In the genomic region with DNA sequence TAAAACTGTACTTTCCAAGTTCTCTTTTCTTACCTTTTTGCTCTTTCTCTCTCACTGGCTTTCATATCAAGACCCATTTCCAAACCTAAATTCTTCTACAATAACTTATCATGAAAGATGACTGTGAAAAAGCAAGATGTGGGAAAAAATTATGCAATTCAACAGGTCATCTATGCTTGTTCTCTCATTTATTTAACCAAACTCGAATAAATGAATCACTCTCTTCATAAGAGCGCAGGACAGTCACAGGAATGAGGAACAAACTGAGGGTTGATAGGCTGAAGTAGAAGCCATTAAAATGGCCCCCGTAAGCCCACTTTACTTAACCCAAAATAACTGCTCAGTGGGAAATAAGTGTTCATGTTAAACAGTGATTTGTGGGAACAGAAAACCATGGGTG, we compare ENCODE assay signal across 24 cellular contexts.
"Had no signal": no experiment of that assay in that cellular context is flagged by ENCODE, and none has a peak within 500 bp of the region (broad histone marks: within the 10 kb centered on the region; RNA-seq: fewer than 3 reads in every experiment).

No MANE protein-coding gene starts in this region.

- H3K79me2 ChIP-seq: parathyroid adenoma had no signal

- H3K9ac ChIP-seq: neural progenitor cell, parathyroid adenoma had no signal

- H3K4me1 Mint-ChIP-seq: activated naive CD8-positive, alpha-beta T cell treated with anti-CD3 and anti-CD28 coated beads for 36 hours; naive thymus-derived CD4-positive, alpha-beta T cell; neural progenitor cell; stimulated activated naive B cell treated with anti-CD40 and anti-IgM and Interleukin-4, amounts not matched to agents 10 μg/mL and 1 μg/mL and 100 μg/mL, for 72 hours had no signal

- H3K9me3 ChIP-seq: gastrocnemius medialis, psoas muscle, tibial nerve had no signal

- H3K27me3 Mint-ChIP-seq: activated naive CD8-positive, alpha-beta T cell treated with anti-CD3 and anti-CD28 coated beads for 36 hours; naive thymus-derived CD4-positive, alpha-beta T cell; stimulated activated naive B cell treated with anti-CD40 and anti-IgM and Interleukin-4, amounts not matched to agents 10 μg/mL and 1 μg/mL and 100 μg/mL, for 72 hours had no signal

- H2AFZ ChIP-seq: neural progenitor cell, parathyroid adenoma had no signal

- H3K4me3 Mint-ChIP-seq: activated naive CD4-positive, alpha-beta T cell treated with anti-CD3 and anti-CD28 coated beads for 36 hours; activated naive CD8-positive, alpha-beta T cell treated with anti-CD3 and anti-CD28 coated beads for 36 hours; activated T-helper 1 cell treated with anti-CD3 and anti-CD28 coated beads, Interleukin-12 subunit alpha, Interleukin-12 subunit beta, Interleukin-2, Interleukin-4 antibody, amounts not matched to agents 30 ng/mL and 10 ng/mL and 1 ng/mL, durations not matched to agents 14 hours and 24 hours and 36 hours; naive thymus-derived CD4-positive, alpha-beta T cell; neural progenitor cell; stimulated activated naive B cell treated with anti-CD40 and anti-IgM and Interleukin-4, amounts not matched to agents 10 μg/mL and 1 μg/mL and 100 μg/mL, for 72 hours had no signal

- H3K27ac Mint-ChIP-seq: activated naive CD4-positive, alpha-beta T cell treated with anti-CD3 and anti-CD28 coated beads for 36 hours; activated naive CD8-positive, alpha-beta T cell treated with anti-CD3 and anti-CD28 coated beads for 36 hours; activated T-helper 1 cell treated with anti-CD3 and anti-CD28 coated beads, Interleukin-12 subunit alpha, Interleukin-12 subunit beta, Interleukin-2, Interleukin-4 antibody, amounts not matched to agents 30 ng/mL and 10 ng/mL and 1 ng/mL, durations not matched to agents 14 hours and 24 hours and 36 hours; naive thymus-derived CD4-positive, alpha-beta T cell; neural progenitor cell; stimulated activated naive B cell treated with anti-CD40 and anti-IgM and Interleukin-4, amounts not matched to agents 10 μg/mL and 1 μg/mL and 100 μg/mL, for 72 hours had no signal

- H3K36me3 ChIP-seq: gastrocnemius medialis, neural progenitor cell, tibial nerve had no signal

- H3K27ac ChIP-seq: gastrocnemius medialis, neural progenitor cell, parathyroid adenoma, psoas muscle, tibial nerve had no signal

- H3K27me3 ChIP-seq: gastrocnemius medialis, neural progenitor cell, tibial nerve had no signal

- ATAC-seq: gastrocnemius medialis; left colon; naive thymus-derived CD4-positive, alpha-beta T cell; psoas muscle; stimulated activated naive B cell treated with anti-CD40 and anti-IgM and Interleukin-4, amounts not matched to agents 10 μg/mL and 1 μg/mL and 100 μg/mL, for 72 hours had no signal

- H3K9me3 Mint-ChIP-seq: activated T-helper 1 cell treated with anti-CD3 and anti-CD28 coated beads, Interleukin-12 subunit alpha, Interleukin-12 subunit beta, Interleukin-2, Interleukin-4 antibody, amounts not matched to agents 30 ng/mL and 10 ng/mL and 1 ng/mL, durations not matched to agents 14 hours and 24 hours and 36 hours; neural progenitor cell had no signal

- DNase-seq: activated CD4-positive, alpha-beta T cell treated with anti-CD3 and anti-CD28 coated beads for 4 hours; activated CD4-positive, alpha-beta T cell treated with anti-CD3 and anti-CD28 coated beads, Interleukin-2, amount 50 U/mL, for 48 hours; activated CD8-positive, alpha-beta memory T cell treated with anti-CD3 and anti-CD28 coated beads, Interleukin-2, amount 50 U/mL, for 4 hours; activated effector memory CD4-positive, alpha-beta T cell treated with anti-CD3 and anti-CD28 coated beads, Interleukin-2, amount 50 U/mL, for 16 hours; activated naive CD4-positive, alpha-beta T cell treated with anti-CD3 and anti-CD28 coated beads for 36 hours; activated naive CD8-positive, alpha-beta T cell treated with anti-CD3 and anti-CD28 coated beads for 36 hours; activated T-cell treated with anti-CD3 and anti-CD28 coated beads, Interleukin-2, amount 50 U/mL, for 1 hour; central memory CD4-positive, alpha-beta T cell; gastrocnemius medialis; hippocampal formation; left colon; mammary epithelial cell; midbrain; naive thymus-derived CD4-positive, alpha-beta T cell; occipital lobe; psoas muscle; stimulated activated CD4-positive, alpha-beta T cell treated with anti-CD3 and anti-CD28 coated beads, Interleukin-1b, Interleukin-23, amount 100 ng/mL, for 48 hours; stimulated activated CD4-positive, alpha-beta T cell treated with anti-CD3 and anti-CD28 coated beads, Interleukin-4, amount 100 ng/mL, for 4 hours; stimulated activated naive B cell treated with anti-CD40 and anti-IgM and Interleukin-4, amounts not matched to agents 10 μg/mL and 1 μg/mL and 100 μg/mL, for 72 hours had no signal

- H3K4me3 ChIP-seq: gastrocnemius medialis, neural progenitor cell, psoas muscle, smooth muscle cell, tibial nerve had no signal

- H3K4me1 ChIP-seq: gastrocnemius medialis, neural progenitor cell, parathyroid adenoma, psoas muscle, tibial nerve had no signal

- H3K4me2 ChIP-seq: neural progenitor cell, smooth muscle cell had no signal

- H3K36me3 Mint-ChIP-seq: activated naive CD8-positive, alpha-beta T cell treated with anti-CD3 and anti-CD28 coated beads for 36 hours; naive thymus-derived CD4-positive, alpha-beta T cell; neural progenitor cell; stimulated activated naive B cell treated with anti-CD40 and anti-IgM and Interleukin-4, amounts not matched to agents 10 μg/mL and 1 μg/mL and 100 μg/mL, for 72 hours had no signal
